8 cellular contexts compared by ENCODE assay signal in genomic region chr1:91404151-91405012, GRCh38. TPM values are rescaled to one million over a fixed set of nuclear protein-coding genes. Genes with fewer than 3 reads are reported as not detected.
DNase-seq lines count a peak whose midpoint lies in the region; ATAC-seq and TF ChIP-seq lines count a peak whose summit lies in the region.

TSS of gene HFM1 (minus strand) at chr1:91404837. CDS start at chr1:91401082, 3,755 bp downstream.

- no peaks in the 10 kb centered on the region for H3K79me2 ChIP-seq in Karpas-422 (ENCODE audit: low read length)

- H3K9ac ChIP-seq in Karpas-422 (ENCODE audit: low read length), result peak within 1 kb of the TSS; percentile 73

- H3K4me1 ChIP-seq in Karpas-422 (ENCODE audit: low read length), result peaks cover 19% of the 10 kb centered on the region
- H3K4me1 ChIP-seq in gastrocnemius medialis, result peaks cover 0 to 4% of the 10 kb centered on the region in 2 donors

- no peaks in the 10 kb centered on the region for H4K20me1 ChIP-seq in Karpas-422 (ENCODE audit: insufficient read depth, low read depth, low read length)

- DNase-seq in GM03348 (ENCODE audit: low spot score), result peak; percentile 89
- peak; percentile 4 for DNase-seq in GOT3 (lab: John Stamatoyannopoulos, UW)
- peak; percentile 92 for DNase-seq in Karpas-422
- DNase-seq in astrocyte of the hippocampus (ENCODE audit: low read depth, low spot score), result peak; percentile 91
- peak; percentile 40 to 68 for DNase-seq in gastrocnemius medialis
- DNase-seq in SHP77 treated with DMSO at 0.1 percent for 48 hours (lab: John Stamatoyannopoulos, UW), result no peak

- H3K36me3 ChIP-seq in Karpas-422 (ENCODE audit: insufficient read depth, low read length) (no peaks in the 10 kb centered on the region), gastrocnemius medialis (no peaks in the 10 kb centered on the region)

- H2AFZ ChIP-seq in Karpas-422 (ENCODE audit: low read length), result peak within 1 kb of the TSS; percentile 97

- H3K4me3 ChIP-seq in Karpas-422 (ENCODE audit: low read length) (peak within 1 kb of the TSS; percentile 71), iPS-11a (ENCODE audit: low read depth, low read length) (peak within 1 kb of the TSS; percentile 79), gastrocnemius medialis (peak within 1 kb of the TSS; percentile 67 to 79 (median 74))

- ATAC-seq in SK-N-SH treated with all-trans-retinoic acid at 6 μM for 48 hours, result peak; percentile 97
- ATAC-seq in gastrocnemius medialis, result peak; percentile 91 to 92

- no peaks in the 10 kb centered on the region for H3K9me2 ChIP-seq in Karpas-422 (replicated peaks; ENCODE audit: insufficient read depth, low read length)

- intact Hi-C loops in gastrocnemius medialis (cut with DNase I; ENCODE audit: low total_unique reads), result loop anchor here (5.0 to 10.0 kb wide), 4 partner anchors 98 to 890 kb away; partner anchors contain the start of genes CDC7, GLMN and RPAP2

- H3K27ac ChIP-seq in Karpas-422 (ENCODE audit: low read length) (no peak within 1 kb of the TSS), gastrocnemius medialis (peak within 1 kb of the TSS; percentile 84 to 93 (median 90))

- H3K4me2 ChIP-seq in Karpas-422 (ENCODE audit: low read depth, low read length, poor library complexity, severe bottlenecking), result peak within 1 kb of the TSS; percentile 83

- H3K9me3 ChIP-seq in Karpas-422 (ENCODE audit: low read length) (no peaks in the 10 kb centered on the region), gastrocnemius medialis (no peaks in the 10 kb centered on the region)

- in situ Hi-C loops in gastrocnemius medialis (cut with MboI; ENCODE audit: low sequenced_read_pairs in 4 of 4), result loop anchor here in 1 of 4 donors (5.0 kb wide), 1 partner anchor 127 kb away; no protein-coding TSS in a partner anchor

- H3K27me3 ChIP-seq in Karpas-422 (ENCODE audit: low read length) (no peaks in the 10 kb centered on the region), gastrocnemius medialis (no peaks in the 10 kb centered on the region)

- peak; percentile 41 to 53 for TF ChIP-seq POLR2A in gastrocnemius medialis (IDR thresholded peaks at IDR 0.05)

- no peak for TF ChIP-seq CTCF in gastrocnemius medialis (IDR thresholded peaks at IDR 0.05 in 4 of 5, conservative IDR thresholded peaks at IDR 0.05 in 1 of 5)

TF ChIP-seq in SK-N-SH treated with all-trans-retinoic acid at 6 μM for 48 hours, 23 proteins besides CTCF, POLR2A, EP300 and RAD21:
- TF ChIP-seq PATZ1 (CRISPR knock-in tag; IDR thresholded peaks at IDR 0.05; ENCODE audit: borderline replicate concordance), result peak; percentile 53; the same call in 1 of the 2 replicates
- TF ChIP-seq ESRRG (CRISPR knock-in tag; IDR thresholded peaks at IDR 0.05), result no peak
TF ChIP-seq in SK-N-SH treated with all-trans-retinoic acid at 6 μM for 48 hours: peak in this region for 1.

RNA-seq across cellular contexts. Expression of gene HFM1, which starts in this region (rescaled TPM):
- not detected in 2 replicates for total RNA-seq in Karpas-422 (2014; rRNA removed; shearing (Covaris generic); ENCODE audit: low replicate concordance)
- 1 to 10 TPM in 3 of 4 donors, under 1 TPM in 1; 0.58 to 1.9 (median 1.4) TPM for total RNA-seq in gastrocnemius medialis

Comparison
In these comparisons a context has a peak if more than half of its experiments do, and no peak if none do; other contexts are left out.
1. Peak in DNase-seq, H3K4me3 ChIP-seq, H3K9ac ChIP-seq and H3K4me2 ChIP-seq in Karpas-422; RNA of the gene not detected or under 1 TPM.